Comparison of ENCODE assay signal across 19 cellular contexts in genomic region chr5:138648841-138649240, GRCh38.
A peak's percentile ranks its signal among the peaks of the same experiment; 100 is the strongest.
DNase-seq lines count a peak whose midpoint lies in the region; ATAC-seq, FAIRE-seq and TF ChIP-seq lines count a peak whose summit lies in the region.
"Had no signal": no experiment of that assay in that cellular context is flagged by ENCODE, and none has a peak within 500 bp of the region (broad histone marks: within the 10 kb centered on the region; RNA-seq: fewer than 3 reads in every experiment).

No MANE protein-coding gene starts in this region.

- H3K36me3 Mint-ChIP-seq in nephron (ENCODE audit: low read depth) (no peaks in the 10 kb centered on the region), CD14-positive monocyte (no peaks in the 10 kb centered on the region)
- H3K36me3 Mint-ChIP-seq: CD8-positive, alpha-beta memory T cell had no signal

- no TSS peak for BruUV-seq in GM12878 (replicated peaks; lab: Mats Ljungman, UMichigan)

- DNase-seq in SK-N-SH: peak; percentile 48
- no peak for DNase-seq in GM12878 (ENCODE audit: low read depth, low spot score)
- DNase-seq in activated gamma-delta T cell treated with Interleukin-2 at 50 U/mL for 16 hours: no peak
- DNase-seq in CD14-positive monocyte (ENCODE audit: low spot score): no peak
- DNase-seq in cerebellum (ENCODE audit: low spot score): no peak
- DNase-seq: 8988T; CD8-positive, alpha-beta memory T cell; MV-4-11; NCI-H1417; NCI-H187 treated with DMSO at 0.1 percent for 48 hours; NCI-H446 treated with DMSO at 0.1 percent for 48 hours; NCI-H774 had no signal

- TF ChIP-seq RAD21 in SK-N-SH (IDR thresholded peaks at IDR 0.05; ENCODE audit: low read length) (no peak), GM12878 (IDR thresholded peaks at IDR 0.05; ENCODE audit: insufficient read depth, low read depth, low read length) (no peak)

- H3K4me1 ChIP-seq in SK-N-SH (ENCODE audit: control insufficient read depth in 1 of 2, insufficient read depth in 2 of 2, low read depth in 1 of 2, low read length in 1 of 2): peaks cover 0 to 27% of the 10 kb centered on the region in 2 experiments; a peak in 1 of 4 replicates
- H3K4me1 ChIP-seq in GM12878 (ENCODE audit: control insufficient read depth, insufficient read depth, low read length): peaks cover 31% of the 10 kb centered on the region

- H3K4me3 Mint-ChIP-seq in nephron (no peak overlapping the region), CD14-positive monocyte (no peak overlapping the region)
- H3K4me3 Mint-ChIP-seq: CD8-positive, alpha-beta memory T cell had no signal

- H2AFZ ChIP-seq in SK-N-SH (ENCODE audit: low read depth): no peak overlapping the region
- H2AFZ ChIP-seq in GM12878 (ENCODE audit: control insufficient read depth, low read depth, low read length): no peak overlapping the region

- WGBS in SK-N-SH (ENCODE audit: low lambda C conversion rate): 79% methylated on average over 2 of the region's 2 CpGs
- WGBS in GM12878 (ENCODE audit: insufficient coverage, insufficient replicate concordance, low lambda C conversion rate, missing lambda C conversion rate): 73% methylated on average over 2 of the region's 2 CpGs

- POLR2A ChIA-PET in SK-N-SH (lab: Yijun Ruan, JAX): no interaction called here
- POLR2A ChIA-PET in GM12878 (lab: Charles Lee): no interaction called here

- H3K27me3 ChIP-seq in SK-N-SH (ENCODE audit: insufficient read depth) (no peaks in the 10 kb centered on the region), GM12878 (replicated peaks in 1 of 2; ENCODE audit: control insufficient read depth in 2 of 2, insufficient read depth in 2 of 2, low read length in 1 of 2) (no peaks in the 10 kb centered on the region; a peak in 2 of 4 replicates)

- TF ChIP-seq CTCF in SK-N-SH (IDR thresholded peaks at IDR 0.05): no peak
- no peak for TF ChIP-seq CTCF in GM12878 (IDR thresholded peaks at IDR 0.05 in 2 of 3, conservative IDR thresholded peaks at IDR 0.05 in 1 of 3; ENCODE audit: control insufficient read depth in 2 of 3, extremely low read depth in 1 of 3, insufficient read depth in 1 of 3, low read depth in 3 of 3, low read length in 3 of 3)
- TF ChIP-seq CTCF in nephron (IDR thresholded peaks at IDR 0.05; ENCODE audit: unreplicated experiment in 3 of 3): no peak
- no peak for TF ChIP-seq CTCF in CD14-positive monocyte (IDR thresholded peaks at IDR 0.05)

- H3K4me3 ChIP-seq in SK-N-SH (ENCODE audit: low read depth in 2 of 2, low read length in 1 of 2): no peak overlapping the region
- no peak overlapping the region for H3K4me3 ChIP-seq in GM12878

- no peaks in the 10 kb centered on the region for H3F3A ChIP-seq in SK-N-SH (replicated peaks; ENCODE audit: insufficient read depth)

- FAIRE-seq in GM12878 (lab: Jason Lieb, UNC): no peak
- FAIRE-seq: HTR-8/SVneo had no signal

- SMC1A ChIA-PET in GM12878 (lab: Charles Lee; ENCODE audit: uncharacterized antibody, unreplicated experiment): interaction anchor here (1.1 kb wide), 2 partner anchors 10 to 44 kb away, joined by 4 read pairs; no protein-coding TSS in a partner anchor

- peak overlapping the region in 2 of 3 experiments; percentile 77 to 91 for H3K27ac Mint-ChIP-seq in nephron
- no peak overlapping the region for H3K27ac Mint-ChIP-seq in CD14-positive monocyte
- H3K27ac Mint-ChIP-seq: CD8-positive, alpha-beta memory T cell had no signal

- H3K4me2 ChIP-seq in SK-N-SH: no peak overlapping the region
- H3K4me2 ChIP-seq in GM12878 (ENCODE audit: control insufficient read depth, insufficient read depth): peak overlapping the region; percentile 74; the same call in 1 of the 2 replicates

- H3K9me3 Mint-ChIP-seq in nephron: no peaks in the 10 kb centered on the region
- H3K9me3 Mint-ChIP-seq in CD14-positive monocyte: peaks cover 0 to 3% (median 0%) of the 10 kb centered on the region in 7 donors
- H3K9me3 Mint-ChIP-seq: CD8-positive, alpha-beta memory T cell had no signal

- in situ Hi-C loops in GM12878 (cut with MboI): loop anchor here (25.0 kb wide), 1 partner anchor 613 kb away; no protein-coding TSS in a partner anchor

- H4K20me1 ChIP-seq in SK-N-SH (ENCODE audit: insufficient read depth) (no peaks in the 10 kb centered on the region), GM12878 (ENCODE audit: control insufficient read depth, insufficient read depth) (no peaks in the 10 kb centered on the region)

- H3K9me2 ChIP-seq in SK-N-SH: no peaks in the 10 kb centered on the region

- H3K27me3 Mint-ChIP-seq in nephron (ENCODE audit: low read depth) (no peaks in the 10 kb centered on the region), CD14-positive monocyte (ENCODE audit: low read depth in 3 of 3) (peaks cover 24 to 61% (median 51%) of the 10 kb centered on the region in 3 donors)

- no peak for TF ChIP-seq POLR2A in GM12878 (IDR thresholded peaks at IDR 0.05; ENCODE audit: low read depth, low read length)

- intact Hi-C loops in GM12878 (cut with micrococcal nuclease; ENCODE audit: unreplicated experiment): loop anchor here (10.0 kb wide), 1 partner anchor 126 kb away; no protein-coding TSS in a partner anchor
- intact Hi-C loops in CD14-positive monocyte (cut with micrococcal nuclease): no loop called here

- H3K36me3 ChIP-seq in SK-N-SH (replicated peaks in 1 of 2; ENCODE audit: control insufficient read depth in 1 of 2, insufficient read depth in 2 of 2, low read length in 1 of 2): no peaks in the 10 kb centered on the region
- H3K36me3 ChIP-seq in GM12878 (ENCODE audit: control insufficient read depth in 2 of 2, insufficient read depth in 2 of 2, low read length in 1 of 2): no peaks in the 10 kb centered on the region

- no peak for ATAC-seq in SK-N-SH treated with all-trans-retinoic acid at 6 μM for 48 hours
- no peak for ATAC-seq in GM12878
- ATAC-seq in HG03280 (IDR thresholded peaks at IDR 0.05; ENCODE audit: unreplicated experiment): no peak
- ATAC-seq: HCT116, Panc1 had no signal

- no peak overlapping the region for H3K27ac ChIP-seq in SK-N-SH (ENCODE audit: low read depth in 2 of 2, low read length in 1 of 2)
- H3K27ac ChIP-seq in GM12878 (ENCODE audit: control insufficient read depth, insufficient read depth): no peak overlapping the region
- H3K27ac ChIP-seq: HL-60 had no signal

- H3K79me2 ChIP-seq in SK-N-SH (ENCODE audit: insufficient read depth) (no peaks in the 10 kb centered on the region), GM12878 (ENCODE audit: control insufficient read depth, insufficient read depth, low read length) (no peaks in the 10 kb centered on the region)

- CTCF ChIA-PET in SK-N-SH (lab: Yijun Ruan, JAX) (interaction anchor here (0.9 to 3.1 kb wide), 8 partner anchors 8 to 614 kb away, joined by 3 to 11 read pairs (median 4); no protein-coding TSS in a partner anchor), GM12878 (lab: Yijun Ruan, JAX) (interaction anchor here (0.6 to 2.1 kb wide), 4 partner anchors 9 to 518 kb away, joined by 3 to 7 read pairs (median 3); no protein-coding TSS in a partner anchor)

- H3K9ac ChIP-seq in SK-N-SH: no peak overlapping the region
- no peak overlapping the region for H3K9ac ChIP-seq in GM12878 (ENCODE audit: control insufficient read depth, insufficient read depth, low read length)

- H3K9me3 ChIP-seq in SK-N-SH (no peaks in the 10 kb centered on the region), GM12878 (replicated peaks; ENCODE audit: control insufficient read depth, insufficient read depth, low read length) (no peaks in the 10 kb centered on the region)

- RAD21 ChIA-PET in GM12878 (lab: Charles Lee; ENCODE audit: unreplicated experiment): no interaction called here

- H3K4me1 Mint-ChIP-seq in nephron (peaks cover 78% of the 10 kb centered on the region), CD14-positive monocyte (no peaks in the 10 kb centered on the region)

- TF ChIP-seq EP300 in SK-N-SH (IDR thresholded peaks at IDR 0.05; ENCODE audit: borderline replicate concordance in 1 of 2, low read depth in 1 of 2, low read length in 1 of 2): no peak; a peak in 1 of 4 replicates
- TF ChIP-seq EP300 in GM12878 (IDR thresholded peaks at IDR 0.05; ENCODE audit: borderline replicate concordance in 1 of 2, control insufficient read depth in 1 of 2, low read depth in 2 of 2, low read length in 2 of 2): no peak

TF ChIP-seq in SK-N-SH, 30 proteins besides CTCF, POLR2A, EP300 and RAD21:
- TF ChIP-seq RCOR1 (IDR thresholded peaks at IDR 0.05; ENCODE audit: low read length) (0 out of 2 replicates have a peak, but pooled peaks have one; percentile 9), TEAD4 (IDR thresholded peaks at IDR 0.05; ENCODE audit: borderline replicate concordance, insufficient read depth) (no peak), GATA2 (CRISPR knock-in tag; IDR thresholded peaks at IDR 0.05) (peak; percentile 56; the same call in 1 of the 2 replicates), CHD2 (IDR thresholded peaks at IDR 0.05; ENCODE audit: low read length, partially characterized antibody) (peak; percentile 43)

TF ChIP-seq in SK-N-SH treated with all-trans-retinoic acid at 6 μM for 48 hours, 23 proteins besides CTCF, POLR2A, EP300 and RAD21:
- no peak for TF ChIP-seq ESRRG (CRISPR knock-in tag; IDR thresholded peaks at IDR 0.05)

TF ChIP-seq in GM12878, 131 proteins besides CTCF, POLR2A, EP300 and RAD21 (continues in another document):
- TF ChIP-seq PAX8 (IDR thresholded peaks at IDR 0.05) (no peak), ATF3 (IDR thresholded peaks at IDR 0.05; ENCODE audit: borderline replicate concordance, extremely low read depth, low read depth, low read length) (no peak), BRCA1 (IDR thresholded peaks at IDR 0.05; ENCODE audit: low read depth, low read length) (no peak), MTA2 (IDR thresholded peaks at IDR 0.05; ENCODE audit: low read depth) (no peak), TBL1XR1 (IDR thresholded peaks at IDR 0.05; ENCODE audit: low read depth, low read length) (no peak)

Comparison
In these comparisons a context has a peak if more than half of its experiments do, and no peak if none do; other contexts are left out.
1. H3K27ac Mint-ChIP-seq: peak in nephron (2 of 3); none in CD14-positive monocyte (0 of 7).
2. Of the 26 proteins assayed by ChIP-seq in both GM12878 and SK-N-SH: peak only in GM12878: none; only in SK-N-SH: CHD2 and RCOR1; in both: none; in neither: 24.